Comparison of ENCODE assay signal across 8 cellular contexts in the genomic region with DNA sequence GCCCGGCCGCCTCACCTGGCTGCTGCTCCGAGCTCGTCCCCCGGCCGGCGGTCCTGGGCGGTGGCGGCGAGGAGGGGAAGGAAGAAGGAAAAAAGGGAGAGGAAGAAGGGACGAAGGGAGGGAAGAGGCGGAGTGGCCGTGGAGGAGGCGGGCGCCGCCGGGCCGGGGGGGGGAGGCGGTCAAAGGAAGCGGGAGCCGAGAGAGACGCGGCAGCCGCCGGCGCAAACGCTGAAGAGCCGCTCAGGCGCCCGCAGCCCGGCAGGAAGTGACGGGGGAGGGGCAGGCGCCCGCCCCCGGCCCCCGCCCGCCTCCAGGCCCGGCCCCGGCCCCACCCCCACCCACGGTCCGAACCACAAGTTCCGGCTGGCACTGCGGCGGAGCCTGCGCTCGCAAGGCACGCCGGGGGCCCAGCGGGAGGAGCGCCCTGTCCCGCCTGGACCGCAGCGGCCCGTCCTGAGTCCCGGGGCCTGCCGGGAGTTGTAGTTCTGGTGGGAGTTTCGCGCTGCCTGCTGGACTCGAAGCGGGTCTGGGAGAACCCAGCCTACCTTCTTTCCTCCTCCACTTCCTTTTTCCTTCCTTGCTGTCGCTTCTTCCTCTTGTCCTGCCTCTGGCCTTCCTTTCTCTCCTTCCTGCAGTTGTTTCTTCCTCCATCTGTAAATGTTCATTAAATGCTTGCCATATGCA. TPM values are rescaled to one million over a fixed set of nuclear protein-coding genes. Genes with fewer than 3 reads are reported as not detected.
DNase-seq lines count a peak whose midpoint lies in the region; ATAC-seq and TF ChIP-seq lines count a peak whose summit lies in the region.

A gene with protein sequence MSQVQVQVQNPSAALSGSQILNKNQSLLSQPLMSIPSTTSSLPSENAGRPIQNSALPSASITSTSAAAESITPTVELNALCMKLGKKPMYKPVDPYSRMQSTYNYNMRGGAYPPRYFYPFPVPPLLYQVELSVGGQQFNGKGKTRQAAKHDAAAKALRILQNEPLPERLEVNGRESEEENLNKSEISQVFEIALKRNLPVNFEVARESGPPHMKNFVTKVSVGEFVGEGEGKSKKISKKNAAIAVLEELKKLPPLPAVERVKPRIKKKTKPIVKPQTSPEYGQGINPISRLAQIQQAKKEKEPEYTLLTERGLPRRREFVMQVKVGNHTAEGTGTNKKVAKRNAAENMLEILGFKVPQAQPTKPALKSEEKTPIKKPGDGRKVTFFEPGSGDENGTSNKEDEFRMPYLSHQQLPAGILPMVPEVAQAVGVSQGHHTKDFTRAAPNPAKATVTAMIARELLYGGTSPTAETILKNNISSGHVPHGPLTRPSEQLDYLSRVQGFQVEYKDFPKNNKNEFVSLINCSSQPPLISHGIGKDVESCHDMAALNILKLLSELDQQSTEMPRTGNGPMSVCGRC (minus strand): TSS at position 234 of the 684 bp plus-strand sequence. CDS start 22,133 bp downstream, outside the sequence.

- peak within 1 kb of the TSS; percentile 57 for H3K9ac ChIP-seq in SU-DHL-6 (ENCODE audit: low read length)

- H3K79me2 ChIP-seq in SU-DHL-6 (ENCODE audit: insufficient read depth, low read length), result peaks cover 45% of the 10 kb centered on the region

- H3K36me3 ChIP-seq in SU-DHL-6 (ENCODE audit: low read length) (no peaks in the 10 kb centered on the region), thoracic aorta (no peaks in the 10 kb centered on the region)

- no peaks in the 10 kb centered on the region for H3K9me3 ChIP-seq in SU-DHL-6 (ENCODE audit: insufficient read depth, low read length)
- H3K9me3 ChIP-seq in thoracic aorta, result no peaks in the 10 kb centered on the region

- H3K27me3 Mint-ChIP-seq in activated naive CD8-positive, alpha-beta T cell treated with anti-CD3 and anti-CD28 coated beads, Interleukin-2, amount 10 ng/mL, durations not matched to agents 7 days and 5 days, result peaks cover 10% of the 10 kb centered on the region
- peaks cover 3% of the 10 kb centered on the region for H3K27me3 Mint-ChIP-seq in osteocyte (ENCODE audit: unreplicated experiment)

- peak within 1 kb of the TSS; percentile 96 for H3K4me3 Mint-ChIP-seq in activated naive CD8-positive, alpha-beta T cell treated with anti-CD3 and anti-CD28 coated beads, Interleukin-2, amount 10 ng/mL, durations not matched to agents 7 days and 5 days
- H3K4me3 Mint-ChIP-seq in osteocyte (ENCODE audit: unreplicated experiment), result peak within 1 kb of the TSS; percentile 85

- POLR2A ChIA-PET in activated naive CD8-positive, alpha-beta T cell treated with anti-CD3 and anti-CD28 coated beads, Interleukin-2, amount 10 ng/mL, durations not matched to agents 7 days and 5 days (lab: Charles Lee), result interaction anchor here (0.8 to 4.9 kb wide), 11 partner anchors 9 to 1004 kb away, joined by 3 to 28 read pairs (median 4); a partner anchor contains a TSS

- intact Hi-C loops in head of caudate nucleus (cut with DNase I), result no loop called here

- peak within 1 kb of the TSS; percentile 93 for H2AFZ ChIP-seq in SU-DHL-6 (ENCODE audit: low read depth, low read length, severe bottlenecking)

- ATAC-seq in HG02678 (IDR thresholded peaks at IDR 0.05; ENCODE audit: unreplicated experiment) (peak; percentile 94), thoracic aorta (ENCODE audit: insufficient number of reproducible peaks, low FRiP score, low read depth) (peak; percentile 87)
- ATAC-seq in activated naive CD8-positive, alpha-beta T cell treated with anti-CD3 and anti-CD28 coated beads, Interleukin-2, amount 10 ng/mL, durations not matched to agents 7 days and 5 days (ENCODE audit: low read depth), result peak; percentile 94

- peaks cover 15% of the 10 kb centered on the region for H4K20me1 ChIP-seq in SU-DHL-6 (ENCODE audit: low read depth, low read length)

- no peaks in the 10 kb centered on the region for H3F3A ChIP-seq in SU-DHL-6 (ENCODE audit: insufficient read depth)

- H3K4me1 ChIP-seq in thoracic aorta (ENCODE audit: control insufficient read depth in 1 of 2, low read depth in 2 of 2), result peaks cover 8 to 15% of the 10 kb centered on the region in 2 donors

- H3K4me3 ChIP-seq in GM12864 (ENCODE audit: low read depth, low read length) (peak within 1 kb of the TSS; percentile 84), SU-DHL-6 (ENCODE audit: insufficient read depth, low read length, poor library complexity, severe bottlenecking) (peak within 1 kb of the TSS; percentile 67), thoracic aorta (peak within 1 kb of the TSS; percentile 83)

- DNase-seq in GM12864 (ENCODE audit: low read depth) (peak; percentile 81), NCI-H1417 (lab: John Stamatoyannopoulos, UW) (peak; percentile 94 to 97 (median 96)), head of caudate nucleus (peak; percentile 86 to 99 (median 97)), osteocyte (ENCODE audit: extremely low spot score, unreplicated experiment) (peak; percentile 98), thoracic aorta (ENCODE audit: low spot score) (peak; percentile 70)
- DNase-seq in activated naive CD8-positive, alpha-beta T cell treated with anti-CD3 and anti-CD28 coated beads, Interleukin-2, amount 10 ng/mL, durations not matched to agents 7 days and 5 days, result peak; percentile 93

- H3K4me2 ChIP-seq in SU-DHL-6 (ENCODE audit: low read depth, low read length, poor library complexity, severe bottlenecking), result peak within 1 kb of the TSS; percentile 93

- H3K4me1 Mint-ChIP-seq in activated naive CD8-positive, alpha-beta T cell treated with anti-CD3 and anti-CD28 coated beads, Interleukin-2, amount 10 ng/mL, durations not matched to agents 7 days and 5 days, result peaks cover 23% of the 10 kb centered on the region
- H3K4me1 Mint-ChIP-seq in osteocyte (ENCODE audit: unreplicated experiment), result peaks cover 26% of the 10 kb centered on the region

- peak within 1 kb of the TSS; percentile 88 for H3K27ac Mint-ChIP-seq in activated naive CD8-positive, alpha-beta T cell treated with anti-CD3 and anti-CD28 coated beads, Interleukin-2, amount 10 ng/mL, durations not matched to agents 7 days and 5 days
- H3K27ac Mint-ChIP-seq in osteocyte (ENCODE audit: unreplicated experiment), result peak within 1 kb of the TSS; percentile 87

- no peaks in the 10 kb centered on the region for H3K9me2 ChIP-seq in SU-DHL-6 (replicated peaks; ENCODE audit: insufficient read depth, low read length)

- peak within 1 kb of the TSS; percentile 67 for H3K27ac ChIP-seq in SU-DHL-6 (ENCODE audit: low read depth, low read length)
- peak within 1 kb of the TSS; percentile 83 to 93 for H3K27ac ChIP-seq in thoracic aorta

- H3K27me3 ChIP-seq in SU-DHL-6 (ENCODE audit: low read length) (no peaks in the 10 kb centered on the region), thoracic aorta (replicated peaks; ENCODE audit: insufficient read depth) (no peaks in the 10 kb centered on the region)

- H3K9me3 Mint-ChIP-seq in activated naive CD8-positive, alpha-beta T cell treated with anti-CD3 and anti-CD28 coated beads, Interleukin-2, amount 10 ng/mL, durations not matched to agents 7 days and 5 days, result no peaks in the 10 kb centered on the region
- no peaks in the 10 kb centered on the region for H3K9me3 Mint-ChIP-seq in osteocyte (ENCODE audit: unreplicated experiment)

- peaks cover 15% of the 10 kb centered on the region for H3K36me3 Mint-ChIP-seq in activated naive CD8-positive, alpha-beta T cell treated with anti-CD3 and anti-CD28 coated beads, Interleukin-2, amount 10 ng/mL, durations not matched to agents 7 days and 5 days
- H3K36me3 Mint-ChIP-seq in osteocyte (ENCODE audit: unreplicated experiment), result no peaks in the 10 kb centered on the region

- no peak for TF ChIP-seq CTCF in GM12864 (IDR thresholded peaks at IDR 0.05; ENCODE audit: low read depth, low read length, missing control alignments)
- TF ChIP-seq CTCF in SU-DHL-6 (IDR thresholded peaks at IDR 0.05; ENCODE audit: insufficient read depth, low read length, poor library complexity, severe bottlenecking), result no peak
- no peak for TF ChIP-seq CTCF in osteocyte (IDR thresholded peaks at IDR 0.05)
- TF ChIP-seq CTCF in thoracic aorta (IDR thresholded peaks at IDR 0.05), result no peak

RNA-seq across cellular contexts. Expression of the gene that starts here (rescaled TPM):
- 10 to 100 TPM; 52.5 to 54.2 TPM for total RNA-seq in activated naive CD8-positive, alpha-beta T cell treated with anti-CD3 and anti-CD28 coated beads, Interleukin-2, amount 10 ng/mL, durations not matched to agents 7 days and 5 days
- 83.1 and 85.4 TPM in 2 replicates for total RNA-seq in osteocyte
- 10 to 100 TPM; 54.0 to 94.2 TPM for total RNA-seq in thoracic aorta

Comparison
In these comparisons a context has a peak if more than half of its experiments do, and no peak if none do; other contexts are left out.
1. Peak in every context shown above with its lines: DNase-seq, ATAC-seq, H3K4me3 ChIP-seq and H3K27ac ChIP-seq.